8 cellular contexts compared by ENCODE assay signal in the genomic region with DNA sequence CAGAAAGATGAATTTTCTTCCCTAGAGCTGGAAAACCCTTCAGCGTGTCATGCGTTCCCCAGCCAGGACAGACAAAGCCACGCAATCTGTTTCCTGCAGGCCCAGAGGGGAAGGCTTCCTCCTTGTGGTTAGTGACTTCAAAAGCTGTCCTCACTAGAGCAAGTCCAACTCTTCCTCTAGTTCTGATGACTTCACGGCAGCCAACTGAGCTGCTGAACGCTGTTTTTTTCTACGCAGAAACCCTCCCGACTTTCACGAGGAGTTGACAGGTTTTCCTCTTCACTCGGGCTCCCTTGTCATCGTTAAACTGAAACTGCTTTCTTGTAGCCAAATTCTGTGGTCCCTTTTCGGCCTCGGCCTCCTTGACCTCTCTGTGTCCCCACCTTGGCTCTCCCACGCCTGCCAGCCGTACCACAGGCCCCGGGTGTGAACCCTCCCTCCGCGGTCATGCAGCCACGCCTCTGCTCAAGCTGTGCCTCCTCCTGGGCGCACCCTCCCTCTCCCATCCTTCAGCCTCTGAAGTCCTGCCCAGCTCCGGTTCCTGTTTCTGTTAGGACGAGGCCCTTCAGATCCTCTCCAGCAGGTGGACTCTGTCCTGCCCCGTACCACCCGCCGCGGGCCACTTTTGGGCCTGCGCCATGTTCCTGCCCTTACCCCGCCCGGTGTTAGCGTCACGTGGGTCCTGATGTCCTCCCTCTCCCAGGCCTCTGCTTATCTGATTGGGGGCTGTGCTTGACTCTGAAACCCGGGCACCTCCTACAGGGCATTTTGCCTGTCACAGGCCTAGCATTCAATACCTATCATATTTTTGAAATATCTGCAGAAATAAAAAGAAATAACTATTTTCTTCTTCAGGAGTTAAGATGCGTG.
DNase-seq lines count a peak whose midpoint lies in the region; ATAC-seq and TF ChIP-seq lines count a peak whose summit lies in the region.

No MANE protein-coding gene starts in this region.

- ATAC-seq in GM19035 (IDR thresholded peaks at IDR 0.05; ENCODE audit: unreplicated experiment) (peak; percentile 97), HG03280 (IDR thresholded peaks at IDR 0.05; ENCODE audit: unreplicated experiment) (peak; percentile 93)

- H3K27ac ChIP-seq in muscle layer of duodenum (ENCODE audit: low read length): peak overlapping the region; percentile 92

- no peaks in the 10 kb centered on the region for H3K27me3 ChIP-seq in muscle layer of duodenum (ENCODE audit: low read depth, low read length)

- peak; percentile 20 for TF ChIP-seq CTCF in AG09319 (IDR thresholded peaks at IDR 0.05; ENCODE audit: low read depth, low read length)
- TF ChIP-seq CTCF in epithelial cell of esophagus (IDR thresholded peaks at IDR 0.05; ENCODE audit: insufficient read depth, low read depth, low read length, missing control alignments): peak; percentile 38

- peaks cover 0 to 32% of the 10 kb centered on the region in 2 donors for H3K4me1 ChIP-seq in muscle layer of duodenum (ENCODE audit: control insufficient read depth in 1 of 2, insufficient read depth in 2 of 2, low read length in 2 of 2)

- peak overlapping the region; percentile 14 for H3K4me3 ChIP-seq in epithelial cell of esophagus (ENCODE audit: low read length)
- H3K4me3 ChIP-seq in muscle layer of duodenum (ENCODE audit: low read depth in 1 of 2, low read length in 2 of 2): peak overlapping the region; percentile 39 to 65

- DNase-seq in AG09319 (ENCODE audit: extremely low read depth, low read depth) (peak; percentile 53), NOMO-1 treated with DMSO at 0.1 percent for 48 hours (lab: John Stamatoyannopoulos, UW; ENCODE audit: unreplicated experiment) (peak; percentile 99), epithelial cell of esophagus (ENCODE audit: low read depth) (peak; percentile 75)
- peak; percentile 70 for DNase-seq in activated CD8-positive, alpha-beta memory T cell treated with anti-CD3 and anti-CD28 coated beads, Interleukin-2, amount 50 U/mL, for 4 hours
- peak; percentile 65 to 79 for DNase-seq in stimulated activated CD8-positive, alpha-beta memory T cell treated with anti-CD3 and anti-CD28 coated beads, Interleukin-7, amount 100 ng/mL, for 48 hours (ENCODE audit: extremely low read depth in 1 of 2, low read depth in 1 of 2)

- H3K9me3 ChIP-seq in muscle layer of duodenum (ENCODE audit: control insufficient read depth in 1 of 2, low read length in 2 of 2): no peaks in the 10 kb centered on the region

- H3K36me3 ChIP-seq in muscle layer of duodenum (ENCODE audit: control insufficient read depth in 1 of 2, insufficient read depth in 2 of 2, low read length in 2 of 2): no peaks in the 10 kb centered on the region

Comparison
In these comparisons a context has a peak if more than half of its experiments do, and no peak if none do; other contexts are left out.
1. Peak in every context shown above with its lines: DNase-seq, ATAC-seq, H3K4me3 ChIP-seq and H3K27ac ChIP-seq.